Comparison of ENCODE assay signal across 10 cellular contexts in genomic region chr17:48051278-48051677, GRCh38. TPM values are rescaled to one million over a fixed set of nuclear protein-coding genes. Genes with fewer than 3 reads are reported as not detected.
A peak's percentile ranks its signal among the peaks of the same experiment; 100 is the strongest.
DNase-seq lines count a peak whose midpoint lies in the region; ATAC-seq and TF ChIP-seq lines count a peak whose summit lies in the region.
"Had no signal": no experiment of that assay in that cellular context is flagged by ENCODE, and none has a peak within 500 bp of the region (broad histone marks: within the 10 kb centered on the region; RNA-seq: fewer than 3 reads in every experiment).

No MANE protein-coding gene starts in this region.

- H3K36me3 ChIP-seq in GM23338 (ENCODE audit: insufficient read depth) = peaks cover 12% of the 10 kb centered on the region; the same call in 1 of the 2 replicates

- ATAC-seq in GM23338 = no peak
- ATAC-seq in HG02623 (IDR thresholded peaks at IDR 0.05; ENCODE audit: unreplicated experiment) = no peak

- H3K9me2 ChIP-seq in GM23338 (ENCODE audit: insufficient read depth) = no peaks in the 10 kb centered on the region

- peaks cover 31% of the 10 kb centered on the region; the same call in 1 of the 2 replicates for H3F3A ChIP-seq in GM23338 (replicated peaks; ENCODE audit: low read depth)

- peaks cover 50% of the 10 kb centered on the region for H3K36me3 Mint-ChIP-seq in GM23338 (ENCODE audit: low read depth)
- H3K36me3 Mint-ChIP-seq in activated CD4-positive, alpha-beta memory T cell treated with anti-CD3 and anti-CD28 coated beads for 36 hours = peaks cover 60% of the 10 kb centered on the region

- H4K20me1 ChIP-seq in GM23338 (replicated peaks; ENCODE audit: insufficient read depth) = peaks cover 23% of the 10 kb centered on the region; the same call in 1 of the 2 replicates

- H3K4me1 Mint-ChIP-seq in GM23338 = peaks cover 64% of the 10 kb centered on the region
- peaks cover 70% of the 10 kb centered on the region for H3K4me1 Mint-ChIP-seq in activated CD4-positive, alpha-beta memory T cell treated with anti-CD3 and anti-CD28 coated beads for 36 hours (ENCODE audit: low read depth)

- H2AFZ ChIP-seq in GM23338 = no peak overlapping the region

- POLR2A ChIA-PET in activated CD4-positive, alpha-beta memory T cell treated with anti-CD3 and anti-CD28 coated beads for 36 hours (lab: Charles Lee) = no interaction called here

- H3K79me2 ChIP-seq in GM23338 (replicated peaks; ENCODE audit: insufficient read depth) = peaks cover 74% of the 10 kb centered on the region

- H3K4me3 ChIP-seq in GM23338 (peak overlapping the region; percentile 99), foreskin fibroblast (ENCODE audit: low read depth in 1 of 2, low read length in 2 of 2) (peak overlapping the region; percentile 13 to 42), skeletal muscle cell (ENCODE audit: low read depth, low read length) (peak overlapping the region; percentile 35)
- H3K4me3 ChIP-seq: SK-N-MC had no signal

- peak overlapping the region; percentile 98 for H3K4me3 Mint-ChIP-seq in GM23338
- H3K4me3 Mint-ChIP-seq in activated CD4-positive, alpha-beta memory T cell treated with anti-CD3 and anti-CD28 coated beads for 36 hours = peak overlapping the region; percentile 13

- H3K27me3 ChIP-seq in GM23338 (ENCODE audit: insufficient read depth) = no peaks in the 10 kb centered on the region

- H3K4me1 ChIP-seq in GM23338 (ENCODE audit: insufficient read depth) = peaks cover 58% of the 10 kb centered on the region

- TF ChIP-seq CTCF in GM23338 (conservative IDR thresholded peaks at IDR 0.05; ENCODE audit: low read depth in 2 of 2) = no peak
- TF ChIP-seq CTCF in foreskin fibroblast (IDR thresholded peaks at IDR 0.05; ENCODE audit: low read depth, low read length) = no peak

- intact Hi-C loops in activated CD4-positive, alpha-beta memory T cell treated with anti-CD3 and anti-CD28 coated beads for 36 hours (cut with micrococcal nuclease) = no loop called here

- H3K27ac ChIP-seq in GM23338 (ENCODE audit: low read depth) = peak overlapping the region; percentile 93

- no peaks in the 10 kb centered on the region for H3K9me3 Mint-ChIP-seq in GM23338
- H3K9me3 Mint-ChIP-seq in activated CD4-positive, alpha-beta memory T cell treated with anti-CD3 and anti-CD28 coated beads for 36 hours = no peaks in the 10 kb centered on the region

- CTCF ChIA-PET in activated CD4-positive, alpha-beta memory T cell treated with anti-CD3 and anti-CD28 coated beads for 36 hours (lab: Charles Lee) = no interaction called here

- DNase-seq in GM23338 (ENCODE audit: low spot score) (no peak), foreskin fibroblast (no peak), skeletal muscle cell (ENCODE audit: low read depth) (no peak), NCI-H524 treated with DMSO at 0.1 percent for 48 hours (lab: John Stamatoyannopoulos, UW) (no peak), foreskin melanocyte (no peak), NCI-H226 (no peak)
- DNase-seq in activated CD4-positive, alpha-beta memory T cell treated with anti-CD3 and anti-CD28 coated beads for 36 hours = no peak
- DNase-seq: cortex of kidney had no signal

- H3K27ac Mint-ChIP-seq in GM23338 = peak overlapping the region; percentile 88
- peak overlapping the region; percentile 49 for H3K27ac Mint-ChIP-seq in activated CD4-positive, alpha-beta memory T cell treated with anti-CD3 and anti-CD28 coated beads for 36 hours

- peak overlapping the region; percentile 94; the same call in 1 of the 2 replicates for H3K4me2 ChIP-seq in GM23338

- H3K27me3 Mint-ChIP-seq in GM23338 (ENCODE audit: insufficient read depth, low read depth, poor library complexity) = peaks cover 32% of the 10 kb centered on the region
- no peaks in the 10 kb centered on the region for H3K27me3 Mint-ChIP-seq in activated CD4-positive, alpha-beta memory T cell treated with anti-CD3 and anti-CD28 coated beads for 36 hours

TF ChIP-seq in GM23338, 12 proteins besides CTCF, POLR2A, EP300 and RAD21:
- TF ChIP-seq NANOG (IDR thresholded peaks at IDR 0.05; ENCODE audit: borderline replicate concordance) = no peak

RNA-seq across cellular contexts. Expression of gene NFE2L1, which starts 3.1 kb away (rescaled TPM):
- total RNA-seq in GM23338 (2014; rRNA removed; shearing (Covaris generic)) = 138 and 157 TPM in 2 replicates
- polyA plus RNA-seq in GM23338 (2016; fragmentation: Nextera tagmentation; extraction: Ambion mirVana) = 39.9 and 49.9 TPM in 2 replicates
- 10 to 100 TPM; 82.4 to 84.1 TPM for total RNA-seq in activated CD4-positive, alpha-beta memory T cell treated with anti-CD3 and anti-CD28 coated beads for 36 hours

RNA-seq across cellular contexts. Expression of gene COPZ2, which starts 13.7 kb away (rescaled TPM):
- total RNA-seq in GM23338 (2014; rRNA removed; shearing (Covaris generic)) = not detected in 2 replicates
- polyA plus RNA-seq in GM23338 (2016; fragmentation: Nextera tagmentation; extraction: Ambion mirVana) = not detected in 2 replicates
- 1 to 10 TPM; 4.9 to 6.2 TPM for total RNA-seq in activated CD4-positive, alpha-beta memory T cell treated with anti-CD3 and anti-CD28 coated beads for 36 hours

RNA-seq across cellular contexts. Expression of gene CBX1, which starts 50.0 kb away (rescaled TPM):
- total RNA-seq in GM23338 (2014; rRNA removed; shearing (Covaris generic)) = 113 and 127 TPM in 2 replicates
- 223 and 243 TPM in 2 replicates for polyA plus RNA-seq in GM23338 (2016; fragmentation: Nextera tagmentation; extraction: Ambion mirVana)
- 10 to 100 TPM; 55.3 to 56.7 TPM for total RNA-seq in activated CD4-positive, alpha-beta memory T cell treated with anti-CD3 and anti-CD28 coated beads for 36 hours

RNA-seq across cellular contexts. Expression of gene SNX11, which starts 56.3 kb away (rescaled TPM):
- total RNA-seq in GM23338 (2014; rRNA removed; shearing (Covaris generic)) = 13.7 and 16.3 TPM in 2 replicates
- polyA plus RNA-seq in GM23338 (2016; fragmentation: Nextera tagmentation; extraction: Ambion mirVana) = 7.9 and 8.0 TPM in 2 replicates
- 10 to 100 TPM; 19.7 to 21.7 TPM for total RNA-seq in activated CD4-positive, alpha-beta memory T cell treated with anti-CD3 and anti-CD28 coated beads for 36 hours

Comparison
In these comparisons a context has a peak if more than half of its experiments do, and no peak if none do; other contexts are left out.
1. H3K4me3 ChIP-seq: peak in every context shown above with its lines; median percentile 99 in GM23338; 35 in skeletal muscle cell; 28 in foreskin fibroblast.